22 cellular contexts compared by ENCODE assay signal in genomic region chr2:72134408-72134996, GRCh38. TPM values are rescaled to one million over a fixed set of nuclear protein-coding genes. Genes with fewer than 3 reads are reported as not detected.
"Had no signal": no experiment of that assay in that cellular context is flagged by ENCODE, and none has a peak within 500 bp of the region (broad histone marks: within the 10 kb centered on the region; RNA-seq: fewer than 3 reads in every experiment).

No MANE protein-coding gene starts in this region.

- H3K36me3 Mint-ChIP-seq: activated naive CD8-positive, alpha-beta T cell treated with anti-CD3 and anti-CD28 coated beads for 36 hours; stimulated activated effector memory CD8-positive, alpha-beta T cell treated with anti-CD3 and anti-CD28 coated beads, Interleukin-12 subunit alpha, Interleukin-12 subunit beta, amount 100 ng/mL, for 72 hours; T-cell; WTC11 had no signal

- H3K27ac ChIP-seq: breast epithelium, coronary artery, epithelial cell of prostate, gastroesophageal sphincter, left ventricle myocardium inferior, right lobe of liver, transverse colon had no signal

- H3K4me3 ChIP-seq: breast epithelium, coronary artery, gastroesophageal sphincter, left ventricle myocardium inferior, right lobe of liver, transverse colon had no signal

- DNase-seq: activated CD4-positive, alpha-beta memory T cell treated with anti-CD3 and anti-CD28 coated beads, Interleukin-2, amount 10 ng/mL, durations not matched to agents 7 days and 5 days; activated CD4-positive, alpha-beta T cell treated with anti-CD3 and anti-CD28 coated beads for 4 hours; activated naive CD8-positive, alpha-beta T cell treated with anti-CD3 and anti-CD28 coated beads for 36 hours; hypothalamus; midbrain; nephron progenitor cell; nucleus accumbens; small intestine; stimulated activated CD4-positive, alpha-beta T cell treated with anti-CD3 and anti-CD28 coated beads, Interleukin-2, amount 100 ng/mL, for 24 hours; stimulated activated naive CD8-positive, alpha-beta T cell treated with anti-CD3 and anti-CD28 coated beads, Interleukin-15, amount 100 ng/mL, for 72 hours; transverse colon had no signal

- H3K4me3 Mint-ChIP-seq: activated CD4-positive, alpha-beta memory T cell treated with anti-CD3 and anti-CD28 coated beads, Interleukin-2, amount 10 ng/mL, durations not matched to agents 7 days and 5 days; activated naive CD8-positive, alpha-beta T cell treated with anti-CD3 and anti-CD28 coated beads for 36 hours; activated T-helper 1 cell treated with anti-CD3 and anti-CD28 coated beads, Interleukin-12 subunit alpha, Interleukin-12 subunit beta, Interleukin-2, Interleukin-4 antibody, amounts not matched to agents 30 ng/mL and 10 ng/mL and 1 ng/mL, durations not matched to agents 14 hours and 24 hours and 36 hours; nephron progenitor cell; stimulated activated effector memory CD8-positive, alpha-beta T cell treated with anti-CD3 and anti-CD28 coated beads, Interleukin-12 subunit alpha, Interleukin-12 subunit beta, amount 100 ng/mL, for 72 hours; stimulated activated naive CD8-positive, alpha-beta T cell treated with anti-CD3 and anti-CD28 coated beads, Interleukin-15, amount 100 ng/mL, for 72 hours; T-cell; T-helper 2 cell treated with Interferon-gamma antibody and Interleukin-4, amounts not matched to agents 5 μg/mL and 100 μg/mL, for 36 hours; WTC11 had no signal

- H3K9me3 Mint-ChIP-seq: activated CD4-positive, alpha-beta memory T cell treated with anti-CD3 and anti-CD28 coated beads, Interleukin-2, amount 10 ng/mL, durations not matched to agents 7 days and 5 days; activated naive CD8-positive, alpha-beta T cell treated with anti-CD3 and anti-CD28 coated beads for 36 hours; activated T-helper 1 cell treated with anti-CD3 and anti-CD28 coated beads, Interleukin-12 subunit alpha, Interleukin-12 subunit beta, Interleukin-2, Interleukin-4 antibody, amounts not matched to agents 30 ng/mL and 10 ng/mL and 1 ng/mL, durations not matched to agents 14 hours and 24 hours and 36 hours; nephron progenitor cell; stimulated activated effector memory CD8-positive, alpha-beta T cell treated with anti-CD3 and anti-CD28 coated beads, Interleukin-12 subunit alpha, Interleukin-12 subunit beta, amount 100 ng/mL, for 72 hours; stimulated activated naive CD8-positive, alpha-beta T cell treated with anti-CD3 and anti-CD28 coated beads, Interleukin-15, amount 100 ng/mL, for 72 hours; T-cell; T-helper 2 cell treated with Interferon-gamma antibody and Interleukin-4, amounts not matched to agents 5 μg/mL and 100 μg/mL, for 36 hours; WTC11 had no signal

- H3K9me3 ChIP-seq: breast epithelium, gastroesophageal sphincter, left ventricle myocardium inferior, right lobe of liver, transverse colon had no signal

- H3K27me3 Mint-ChIP-seq: activated CD4-positive, alpha-beta memory T cell treated with anti-CD3 and anti-CD28 coated beads, Interleukin-2, amount 10 ng/mL, durations not matched to agents 7 days and 5 days had no signal

- H3K4me1 ChIP-seq: breast epithelium had no signal

- H3K27ac Mint-ChIP-seq: activated CD4-positive, alpha-beta memory T cell treated with anti-CD3 and anti-CD28 coated beads, Interleukin-2, amount 10 ng/mL, durations not matched to agents 7 days and 5 days; activated naive CD8-positive, alpha-beta T cell treated with anti-CD3 and anti-CD28 coated beads for 36 hours; activated T-helper 1 cell treated with anti-CD3 and anti-CD28 coated beads, Interleukin-12 subunit alpha, Interleukin-12 subunit beta, Interleukin-2, Interleukin-4 antibody, amounts not matched to agents 30 ng/mL and 10 ng/mL and 1 ng/mL, durations not matched to agents 14 hours and 24 hours and 36 hours; nephron progenitor cell; stimulated activated effector memory CD8-positive, alpha-beta T cell treated with anti-CD3 and anti-CD28 coated beads, Interleukin-12 subunit alpha, Interleukin-12 subunit beta, amount 100 ng/mL, for 72 hours; stimulated activated naive CD8-positive, alpha-beta T cell treated with anti-CD3 and anti-CD28 coated beads, Interleukin-15, amount 100 ng/mL, for 72 hours; T-cell; T-helper 2 cell treated with Interferon-gamma antibody and Interleukin-4, amounts not matched to agents 5 μg/mL and 100 μg/mL, for 36 hours; WTC11 had no signal

- ATAC-seq: gastroesophageal sphincter; right lobe of liver; stimulated activated effector memory CD8-positive, alpha-beta T cell treated with anti-CD3 and anti-CD28 coated beads, Interleukin-12 subunit alpha, Interleukin-12 subunit beta, amount 100 ng/mL, for 72 hours; stimulated activated naive CD8-positive, alpha-beta T cell treated with anti-CD3 and anti-CD28 coated beads, Interleukin-15, amount 100 ng/mL, for 72 hours; T-cell; WTC11 had no signal

- H3K4me1 Mint-ChIP-seq: activated CD4-positive, alpha-beta memory T cell treated with anti-CD3 and anti-CD28 coated beads, Interleukin-2, amount 10 ng/mL, durations not matched to agents 7 days and 5 days had no signal

- H3K36me3 ChIP-seq: breast epithelium, gastroesophageal sphincter, left ventricle myocardium inferior, right lobe of liver, transverse colon had no signal

- H3K27me3 ChIP-seq: breast epithelium, right lobe of liver, transverse colon had no signal

RNA-seq across cellular contexts. Expression of gene CYP26B1, which starts 13.2 kb away (rescaled TPM):
- total RNA-seq: activated CD4-positive, alpha-beta memory T cell treated with anti-CD3 and anti-CD28 coated beads, Interleukin-2, amount 10 ng/mL, durations not matched to agents 7 days and 5 days; activated naive CD8-positive, alpha-beta T cell treated with anti-CD3 and anti-CD28 coated beads for 36 hours; activated T-helper 1 cell treated with anti-CD3 and anti-CD28 coated beads, Interleukin-12 subunit alpha, Interleukin-12 subunit beta, Interleukin-2, Interleukin-4 antibody, amounts not matched to agents 30 ng/mL and 10 ng/mL and 1 ng/mL, durations not matched to agents 14 hours and 24 hours and 36 hours had no signal
